In genomic region chr19:52269338-52270261, GRCh38 we compare ENCODE assay signal across 8 cellular contexts. TPM values are rescaled to one million over a fixed set of nuclear protein-coding genes. Genes with fewer than 3 reads are reported as not detected.
DNase-seq lines count a peak whose midpoint lies in the region; TF ChIP-seq lines count a peak whose summit lies in the region.

TSS of gene ZNF766 (plus strand) at chr19:52269587. CDS start at chr19:52269614, 27 bp downstream.

- TF ChIP-seq CTCF in fibroblast of the aortic adventitia (IDR thresholded peaks at IDR 0.05; ENCODE audit: insufficient read depth, low read length) (no peak), nephron (IDR thresholded peaks at IDR 0.05; ENCODE audit: unreplicated experiment in 3 of 3) (no peak)

- no peaks in the 10 kb centered on the region for H3K27me3 ChIP-seq in H7 (ENCODE audit: control insufficient read depth, insufficient read depth, low read length)

- peak within 1 kb of the TSS; percentile 95 to 97 (median 96) for H3K4me3 Mint-ChIP-seq in nephron
- peak within 1 kb of the TSS; percentile 100 for H3K4me3 Mint-ChIP-seq in stimulated activated naive CD8-positive, alpha-beta T cell treated with anti-CD3 and anti-CD28 coated beads, Interleukin-15, Interleukin-2, amounts not matched to agents 100 ng/mL and 50 ng/mL, for 24 hours

- no peaks in the 10 kb centered on the region for H3K27me3 Mint-ChIP-seq in nephron (ENCODE audit: low read depth)
- no peaks in the 10 kb centered on the region for H3K27me3 Mint-ChIP-seq in stimulated activated naive CD8-positive, alpha-beta T cell treated with anti-CD3 and anti-CD28 coated beads, Interleukin-15, Interleukin-2, amounts not matched to agents 100 ng/mL and 50 ng/mL, for 24 hours

- peaks cover 22% of the 10 kb centered on the region for H3K4me1 Mint-ChIP-seq in nephron
- H3K4me1 Mint-ChIP-seq in stimulated activated naive CD8-positive, alpha-beta T cell treated with anti-CD3 and anti-CD28 coated beads, Interleukin-15, Interleukin-2, amounts not matched to agents 100 ng/mL and 50 ng/mL, for 24 hours (ENCODE audit: low read depth): peaks cover 43% of the 10 kb centered on the region

- peaks cover 5% of the 10 kb centered on the region for H3K36me3 ChIP-seq in H7 (replicated peaks; ENCODE audit: control insufficient read depth, insufficient read depth, low read length)

- H3K4me3 ChIP-seq in H7 (ENCODE audit: insufficient read depth, low read depth, low read length): peak within 1 kb of the TSS; percentile 94
- peak within 1 kb of the TSS; percentile 93 for H3K4me3 ChIP-seq in fibroblast of the aortic adventitia (ENCODE audit: low read depth, low read length)

- peak within 1 kb of the TSS; percentile 80 to 98 (median 97) for H3K27ac Mint-ChIP-seq in nephron
- H3K27ac Mint-ChIP-seq in stimulated activated naive CD8-positive, alpha-beta T cell treated with anti-CD3 and anti-CD28 coated beads, Interleukin-15, Interleukin-2, amounts not matched to agents 100 ng/mL and 50 ng/mL, for 24 hours: peak within 1 kb of the TSS; percentile 98

- H3K36me3 Mint-ChIP-seq in nephron (ENCODE audit: low read depth): peaks cover 49% of the 10 kb centered on the region
- peaks cover 49% of the 10 kb centered on the region for H3K36me3 Mint-ChIP-seq in stimulated activated naive CD8-positive, alpha-beta T cell treated with anti-CD3 and anti-CD28 coated beads, Interleukin-15, Interleukin-2, amounts not matched to agents 100 ng/mL and 50 ng/mL, for 24 hours (ENCODE audit: low read depth)

- DNase-seq in EH (ENCODE audit: low read depth) (peak; percentile 95), H7 (peak; percentile 97), M059J (ENCODE audit: low read depth) (peak; percentile 93), SHP77 (lab: John Stamatoyannopoulos, UW) (peak; percentile 90 to 94), fibroblast of the aortic adventitia (ENCODE audit: low read depth) (peak; percentile 93)
- peak; percentile 97 for DNase-seq in activated effector memory CD4-positive, alpha-beta T cell treated with Interleukin-2 at 50 U/mL for 16 hours

- peaks cover 33% of the 10 kb centered on the region for H3K9me3 Mint-ChIP-seq in nephron
- peaks cover 24% of the 10 kb centered on the region for H3K9me3 Mint-ChIP-seq in stimulated activated naive CD8-positive, alpha-beta T cell treated with anti-CD3 and anti-CD28 coated beads, Interleukin-15, Interleukin-2, amounts not matched to agents 100 ng/mL and 50 ng/mL, for 24 hours

RNA-seq across cellular contexts. Expression of gene ZNF766, which starts in this region (rescaled TPM):
- 17.0 and 33.1 TPM in 2 replicates for total RNA-seq in H7 (2014; rRNA removed; shearing (Covaris generic))
- total RNA-seq in M059J (2014; rRNA removed; shearing (Covaris generic)): 23.9 and 24.6 TPM in 2 replicates
- 12.8 and 13.9 TPM in 2 replicates for total RNA-seq in fibroblast of the aortic adventitia (ENCODE audit: low replicate concordance)

Comparison
In these comparisons a context has a peak if more than half of its experiments do, and no peak if none do; other contexts are left out.
1. Peak in every context shown above with its lines: DNase-seq and H3K4me3 ChIP-seq.